17 cellular contexts compared by ENCODE assay signal in genomic region chr12:25040593-25040992, GRCh38.
"Had no signal": no experiment of that assay in that cellular context is flagged by ENCODE, and none has a peak within 500 bp of the region (broad histone marks: within the 10 kb centered on the region; RNA-seq: fewer than 3 reads in every experiment).

No MANE protein-coding gene starts in this region.

- H3K27ac ChIP-seq: body of pancreas, dorsolateral prefrontal cortex had no signal

- H3K4me3 Mint-ChIP-seq: activated naive CD4-positive, alpha-beta T cell treated with anti-CD3 and anti-CD28 coated beads, Interleukin-2, amount 50 U/mL, for 24 hours; activated T-helper 17 cell treated with anti-CD3 and anti-CD28 coated beads, Interleukin-2, amount 50 U/mL, for 72 hours; immature natural killer cell; natural killer cell; stimulated activated naive CD8-positive, alpha-beta T cell treated with anti-CD3 and anti-CD28 coated beads, Interleukin-15, amount 100 ng/mL, for 72 hours had no signal

- H3K4me1 Mint-ChIP-seq: activated T-helper 17 cell treated with anti-CD3 and anti-CD28 coated beads, Interleukin-2, amount 50 U/mL, for 72 hours had no signal

- H3K27me3 Mint-ChIP-seq: stimulated activated naive CD8-positive, alpha-beta T cell treated with anti-CD3 and anti-CD28 coated beads, Interleukin-15, amount 100 ng/mL, for 72 hours had no signal

- H3K27me3 ChIP-seq: body of pancreas, esophagus squamous epithelium had no signal

- DNase-seq: activated CD4-positive, alpha-beta T cell treated with anti-CD3 and anti-CD28 coated beads for 4 hours; activated CD8-positive, alpha-beta memory T cell treated with anti-CD3 and anti-CD28 coated beads for 24 hours; amniotic stem cell; body of pancreas; dorsolateral prefrontal cortex; esophagus squamous epithelium; foreskin fibroblast; immature natural killer cell; left cardiac atrium; mammary epithelial cell; mucosa of descending colon; natural killer cell; occipital lobe; stimulated activated CD4-positive, alpha-beta T cell treated with anti-CD3 and anti-CD28 coated beads, Interleukin-2, amount 100 ng/mL, for 48 hours; stimulated activated naive CD8-positive, alpha-beta T cell treated with anti-CD3 and anti-CD28 coated beads, Interleukin-15, amount 100 ng/mL, for 72 hours had no signal

- H3K36me3 ChIP-seq: esophagus squamous epithelium had no signal

- H3K9me3 Mint-ChIP-seq: activated T-helper 17 cell treated with anti-CD3 and anti-CD28 coated beads, Interleukin-2, amount 50 U/mL, for 72 hours had no signal

- H3K27ac Mint-ChIP-seq: activated naive CD4-positive, alpha-beta T cell treated with anti-CD3 and anti-CD28 coated beads, Interleukin-2, amount 50 U/mL, for 24 hours; activated T-helper 17 cell treated with anti-CD3 and anti-CD28 coated beads, Interleukin-2, amount 50 U/mL, for 72 hours had no signal

- H3K4me1 ChIP-seq: body of pancreas had no signal

- H3K4me3 ChIP-seq: body of pancreas, dorsolateral prefrontal cortex, esophagus squamous epithelium, mucosa of descending colon had no signal

- ATAC-seq: activated T-helper 17 cell treated with anti-CD3 and anti-CD28 coated beads, Interleukin-2, amount 50 U/mL, for 72 hours; body of pancreas; mucosa of descending colon; natural killer cell; stimulated activated naive CD8-positive, alpha-beta T cell treated with anti-CD3 and anti-CD28 coated beads, Interleukin-15, amount 100 ng/mL, for 72 hours had no signal
